Comparison of ENCODE assay signal across 8 cellular contexts in genomic region chr14:49892636-49893308, GRCh38. TPM values are rescaled to one million over a fixed set of nuclear protein-coding genes. Genes with fewer than 3 reads are reported as not detected.
DNase-seq lines count a peak whose midpoint lies in the region; ATAC-seq and TF ChIP-seq lines count a peak whose summit lies in the region.

ARF6 (plus strand) TSS chr14:49893082; CDS start chr14:49893737, 655 bp downstream.

- intact Hi-C loops in CD14-positive monocyte (cut with micrococcal nuclease), result loop anchor here (2.0 to 10.0 kb wide), 4 partner anchors 30 to 212 kb away; no protein-coding TSS in a partner anchor

- WGBS in liver, result under 1% methylated on average over 66 of the region's 66 CpGs

- peak within 1 kb of the TSS; percentile 93 to 100 for H3K9ac ChIP-seq in liver (ENCODE audit: low read depth in 1 of 2, low read length in 2 of 2)

- peak within 1 kb of the TSS; percentile 95 to 100 (median 99) for H3K27ac Mint-ChIP-seq in CD14-positive monocyte

- H3K4me1 Mint-ChIP-seq in CD14-positive monocyte, result peaks cover 18% of the 10 kb centered on the region

- no peaks in the 10 kb centered on the region for H3K27me3 ChIP-seq in liver (ENCODE audit: control insufficient read depth in 4 of 4, insufficient read depth in 4 of 4, low read length in 3 of 4)

- peaks cover 0 to 9% (median 0%) of the 10 kb centered on the region in 3 donors for H3K27me3 Mint-ChIP-seq in CD14-positive monocyte (ENCODE audit: low read depth in 3 of 3)

- peak within 1 kb of the TSS; percentile 87 to 98 (median 95) for H3K4me3 ChIP-seq in liver (ENCODE audit: low read depth in 1 of 3, low read length in 3 of 3)

- ATAC-seq in GM19372 (IDR thresholded peaks at IDR 0.05; ENCODE audit: low read depth, unreplicated experiment) (peak; percentile 85), HG03558 (IDR thresholded peaks at IDR 0.05; ENCODE audit: extremely low read depth, unreplicated experiment) (peak; percentile 66)

- peak; percentile 99 for DNase-seq in CD14-positive monocyte (ENCODE audit: low spot score)
- peak; percentile 84 for DNase-seq in NCI-H748 treated with DMSO at 0.1 percent for 48 hours (lab: John Stamatoyannopoulos, UW)
- peak; percentile 91 to 94 for DNase-seq in activated CD4-positive, alpha-beta T cell treated with anti-CD3 and anti-CD28 coated beads, Interleukin-2, amount 50 U/mL, for 4 hours
- DNase-seq in dermis blood vessel endothelial cell, result peak; percentile 99
- DNase-seq in stimulated activated CD4-positive, alpha-beta T cell treated with anti-CD3 and anti-CD28 coated beads, Interleukin-4, amount 100 ng/mL, for 24 hours, result peak; percentile 97

- H3K9me3 ChIP-seq in liver (ENCODE audit: control insufficient read depth in 4 of 4, low read length in 3 of 4), result no peaks in the 10 kb centered on the region

- H3K36me3 Mint-ChIP-seq in CD14-positive monocyte, result peaks cover 31 to 35% of the 10 kb centered on the region in 2 donors

- no peaks in the 10 kb centered on the region for H3K9me3 Mint-ChIP-seq in CD14-positive monocyte

- peak within 1 kb of the TSS; percentile 93 to 97 for H3K4me3 Mint-ChIP-seq in CD14-positive monocyte

- peaks cover 0 to 4% (median 0%) of the 10 kb centered on the region in 4 donors for H3K36me3 ChIP-seq in liver (ENCODE audit: control insufficient read depth in 4 of 4, insufficient read depth in 3 of 4, low read depth in 1 of 4, low read length in 3 of 4)

- H3K4me1 ChIP-seq in liver (ENCODE audit: control insufficient read depth in 4 of 4, insufficient read depth in 4 of 4, low read length in 3 of 4), result peaks cover 0 to 32% (median 22%) of the 10 kb centered on the region in 4 donors

- TF ChIP-seq CTCF in CD14-positive monocyte (IDR thresholded peaks at IDR 0.05) (no peak), liver (IDR thresholded peaks at IDR 0.05; ENCODE audit: low read depth, low read length, missing input control) (no peak)

- TF ChIP-seq RAD21 in liver (IDR thresholded peaks at IDR 0.05), result peak; percentile 55 to 60

- peak within 1 kb of the TSS; percentile 100 for H3K27ac ChIP-seq in liver (ENCODE audit: low read depth in 1 of 2, low read length in 2 of 2)

TF ChIP-seq in liver, 16 proteins besides CTCF, POLR2A, EP300 and RAD21:
- TF ChIP-seq FOXA1 (IDR thresholded peaks at IDR 0.05), result peak; percentile 24
- TF ChIP-seq, protein P1, sequence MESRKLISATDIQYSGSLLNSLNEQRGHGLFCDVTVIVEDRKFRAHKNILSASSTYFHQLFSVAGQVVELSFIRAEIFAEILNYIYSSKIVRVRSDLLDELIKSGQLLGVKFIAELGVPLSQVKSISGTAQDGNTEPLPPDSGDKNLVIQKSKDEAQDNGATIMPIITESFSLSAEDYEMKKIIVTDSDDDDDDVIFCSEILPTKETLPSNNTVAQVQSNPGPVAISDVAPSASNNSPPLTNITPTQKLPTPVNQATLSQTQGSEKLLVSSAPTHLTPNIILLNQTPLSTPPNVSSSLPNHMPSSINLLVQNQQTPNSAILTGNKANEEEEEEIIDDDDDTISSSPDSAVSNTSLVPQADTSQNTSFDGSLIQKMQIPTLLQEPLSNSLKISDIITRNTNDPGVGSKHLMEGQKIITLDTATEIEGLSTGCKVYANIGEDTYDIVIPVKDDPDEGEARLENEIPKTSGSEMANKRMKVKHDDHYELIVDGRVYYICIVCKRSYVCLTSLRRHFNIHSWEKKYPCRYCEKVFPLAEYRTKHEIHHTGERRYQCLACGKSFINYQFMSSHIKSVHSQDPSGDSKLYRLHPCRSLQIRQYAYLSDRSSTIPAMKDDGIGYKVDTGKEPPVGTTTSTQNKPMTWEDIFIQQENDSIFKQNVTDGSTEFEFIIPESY (IDR thresholded peaks at IDR 0.05), result no peak
- peak in 1 of 2 donors; percentile 72 for TF ChIP-seq EGR1 (IDR thresholded peaks at IDR 0.05; ENCODE audit: low read depth in 2 of 2)
- peak in 1 of 2 donors; percentile 56 for TF ChIP-seq HNF4A (conservative IDR thresholded peaks at IDR 0.05)
- TF ChIP-seq, protein P2, sequence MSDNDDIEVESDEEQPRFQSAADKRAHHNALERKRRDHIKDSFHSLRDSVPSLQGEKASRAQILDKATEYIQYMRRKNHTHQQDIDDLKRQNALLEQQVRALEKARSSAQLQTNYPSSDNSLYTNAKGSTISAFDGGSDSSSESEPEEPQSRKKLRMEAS (IDR thresholded peaks at IDR 0.05), result no peak
- TF ChIP-seq HNF4G (IDR thresholded peaks at IDR 0.05), result peak; percentile 46
- TF ChIP-seq FOXA2 (IDR thresholded peaks at IDR 0.05), result no peak
- peak; percentile 66 for TF ChIP-seq SP1 (IDR thresholded peaks at IDR 0.05)
- peak in 1 of 2 donors; percentile 6 for TF ChIP-seq RXRA (IDR thresholded peaks at IDR 0.05)
- peak in 1 of 2 donors; percentile 58 for TF ChIP-seq JUND (IDR thresholded peaks at IDR 0.05)
- TF ChIP-seq GABPA (IDR thresholded peaks at IDR 0.05 in 1 of 2, conservative IDR thresholded peaks at IDR 0.05 in 1 of 2), result peak; percentile 32 to 86
- TF ChIP-seq TAF1 (conservative IDR thresholded peaks at IDR 0.05), result peak; percentile 89
- peak; percentile 39 for TF ChIP-seq ATF3 (IDR thresholded peaks at IDR 0.05)
- peak; percentile 90 for TF ChIP-seq REST (IDR thresholded peaks at IDR 0.05)
- peak; percentile 40 for TF ChIP-seq NR2F2 (IDR thresholded peaks at IDR 0.05)
- peak; percentile 93 for TF ChIP-seq YY1 (IDR thresholded peaks at IDR 0.05)

RNA-seq across cellular contexts. Expression of gene ARF6, which starts in this region (rescaled TPM):
- 100 to 1,000 TPM; 120 to 136 TPM for polyA plus RNA-seq in CD14-positive monocyte
- 64.7 and 66.6 TPM in 2 replicates for total RNA-seq in dermis blood vessel endothelial cell
- total RNA-seq in liver, result 10 to 100 TPM; 27.5 to 56.2 TPM
- polyA plus RNA-seq in liver, result 10 to 100 TPM; 20.3 to 21.5 TPM

Comparison
In these comparisons a context has a peak if more than half of its experiments do, and no peak if none do; other contexts are left out.
1. Peak in every context shown above with its lines: DNase-seq, ATAC-seq, H3K4me3 ChIP-seq and H3K27ac ChIP-seq.
2. RNA of gene ARF6 (polyA plus RNA-seq): 120 to 136 TPM in CD14-positive monocyte; 20.3 to 21.5 TPM in liver; every median in the first group is over 4 times any median in the second.